In genomic region chr5:5537426-5537825, GRCh38 we compare ENCODE assay signal across 1 cellular context.
TF ChIP-seq lines count a peak whose summit lies in the region.

No MANE protein-coding gene starts in this region.

TF ChIP-seq in H1, 55 proteins besides CTCF, POLR2A, EP300 and RAD21:
- TF ChIP-seq CBX8 (IDR thresholded peaks at IDR 0.05; ENCODE audit: borderline replicate concordance, low read depth, low read length) (no peak), RBBP5 (IDR thresholded peaks at IDR 0.05; ENCODE audit: borderline replicate concordance, low read depth, low read length) (no peak), JUND (IDR thresholded peaks at IDR 0.05; ENCODE audit: low read length) (no peak), ASH2L (IDR thresholded peaks at IDR 0.05; ENCODE audit: low read length) (no peak), KDM5A (IDR thresholded peaks at IDR 0.05; ENCODE audit: low read length) (no peak), E2F6 (IDR thresholded peaks at IDR 0.05) (no peak), BCL11A (IDR thresholded peaks at IDR 0.05; ENCODE audit: low read depth in 2 of 2, low read length in 2 of 2) (no peak), YY1 (IDR thresholded peaks at IDR 0.05; ENCODE audit: low read depth, low read length) (no peak), MAX (IDR thresholded peaks at IDR 0.05) (no peak), HDAC2 (IDR thresholded peaks at IDR 0.05; ENCODE audit: borderline replicate concordance in 1 of 2, low read depth in 2 of 2, low read length in 2 of 2) (no peak), BACH1 (IDR thresholded peaks at IDR 0.05; ENCODE audit: low read length) (no peak), KDM1A (IDR thresholded peaks at IDR 0.05; ENCODE audit: borderline replicate concordance, low read length) (no peak), RNF2 (IDR thresholded peaks at IDR 0.05; ENCODE audit: borderline replicate concordance, low read depth, low read length, missing control alignments, poor library complexity, severe bottlenecking) (no peak), GABPA (IDR thresholded peaks at IDR 0.05; ENCODE audit: borderline replicate concordance, insufficient read depth, low read length) (no peak)
